Comparison of ENCODE assay signal across 6 cellular contexts in genomic region chr16:47946077-47946476, GRCh38.
"Had no signal": no experiment of that assay in that cellular context is flagged by ENCODE, and none has a peak within 500 bp of the region (broad histone marks: within the 10 kb centered on the region; RNA-seq: fewer than 3 reads in every experiment).

No MANE protein-coding gene starts in this region.

- DNase-seq: GM23248, GOT3, H7, HCEC 1CT, KBM-7 had no signal

- H3K4me3 ChIP-seq: GM23248 had no signal

- H3K27ac Mint-ChIP-seq: IgD-negative memory B cell had no signal

- H3K36me3 Mint-ChIP-seq: IgD-negative memory B cell had no signal

- H3K4me3 Mint-ChIP-seq: IgD-negative memory B cell had no signal

- H3K27ac ChIP-seq: GM23248 had no signal

- H3K9ac ChIP-seq: GM23248 had no signal

- H2AFZ ChIP-seq: GM23248 had no signal
